In the genomic region with DNA sequence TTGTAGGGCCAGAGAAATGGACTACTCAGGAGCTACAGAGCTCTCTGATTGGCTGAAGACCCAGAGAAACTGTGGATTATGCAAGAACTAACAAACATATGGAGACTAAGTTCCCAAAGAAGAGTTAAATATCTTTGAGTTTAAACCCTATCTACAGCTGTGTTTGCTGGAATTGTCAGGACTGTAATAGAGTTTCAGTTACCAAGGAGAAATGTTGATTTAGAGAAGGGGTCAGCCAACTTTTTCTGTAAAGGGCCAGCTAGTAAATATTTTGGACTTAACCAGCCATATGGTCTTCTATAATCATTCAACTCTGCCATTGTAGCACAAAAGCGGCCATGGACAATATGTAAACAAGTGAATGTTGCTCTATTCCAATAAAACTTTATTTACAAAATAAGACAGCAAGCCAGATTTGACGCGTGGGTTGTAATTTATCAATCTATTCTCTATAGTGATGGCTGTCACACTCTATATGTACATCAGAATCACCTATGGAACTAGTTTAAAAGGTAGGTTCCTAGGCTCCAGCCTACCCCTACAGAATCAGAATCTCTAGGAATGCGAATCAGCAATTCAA, we compare ENCODE assay signal across 15 cellular contexts. TPM values are rescaled to one million over a fixed set of nuclear protein-coding genes. Genes with fewer than 3 reads are reported as not detected.
DNase-seq lines count a peak whose midpoint lies in the region; ATAC-seq and TF ChIP-seq lines count a peak whose summit lies in the region.
"Had no signal": no experiment of that assay in that cellular context is flagged by ENCODE, and none has a peak within 500 bp of the region (broad histone marks: within the 10 kb centered on the region; RNA-seq: fewer than 3 reads in every experiment).

No MANE protein-coding gene starts in this region.

- no peak overlapping the region for H4K91ac ChIP-seq in IMR-90 (ENCODE audit: insufficient read depth, low read depth, low read length)

- POLR2A ChIA-PET in IMR-90 (lab: Charles Lee; ENCODE audit: unreplicated experiment): no interaction called here

- H2AFZ ChIP-seq in IMR-90 (replicated peaks; ENCODE audit: low read length, poor library complexity): no peak overlapping the region

- H4K8ac ChIP-seq in IMR-90 (ENCODE audit: low read depth in 2 of 2, low read length in 2 of 2): no peak overlapping the region

- TF ChIP-seq CTCF in IMR-90 (conservative IDR thresholded peaks at IDR 0.05; ENCODE audit: low read depth, low read length) (no peak), fibroblast of villous mesenchyme (IDR thresholded peaks at IDR 0.05; ENCODE audit: insufficient read depth, low read depth, low read length) (no peak)

- H2BK15ac ChIP-seq in IMR-90 (ENCODE audit: low read depth, low read length): no peak overlapping the region

- no peak overlapping the region for H3K9ac ChIP-seq in IMR-90 (ENCODE audit: low read depth, low read length)

- H4K5ac ChIP-seq in IMR-90 (ENCODE audit: low read depth, low read length): no peak overlapping the region

- TF ChIP-seq POLR2A in IMR-90 (IDR thresholded peaks at IDR 0.05; ENCODE audit: low read depth, low read length): no peak

- dilution Hi-C loops in IMR-90 (cut with HindIII; ENCODE audit: low sequenced_read_pairs, unreplicated experiment): no loop called here

- no CpG with 5 or more reads among the region's 4 CpGs for WGBS in IMR-90 (ENCODE audit: extremely low coverage in 2 of 2, insufficient read length in 1 of 2), 2 experiments

- in situ Hi-C loops in IMR-90 (cut with MboI; ENCODE audit: low sequenced_read_pairs): no loop called here

- no peak overlapping the region for H2BK120ac ChIP-seq in IMR-90 (ENCODE audit: low read depth, low read length)

- intact Hi-C loops in IMR-90 (cut with micrococcal nuclease): no loop called here

- no peak overlapping the region for H3K56ac ChIP-seq in IMR-90 (ENCODE audit: extremely low read depth, insufficient read depth, low read length)

- H3K4me2 ChIP-seq in IMR-90 (ENCODE audit: low read depth, low read length): no peak overlapping the region

- TF ChIP-seq RAD21 in IMR-90 (IDR thresholded peaks at IDR 0.05; ENCODE audit: low read length): no peak

- H3K79me1 ChIP-seq in IMR-90 (ENCODE audit: low read depth in 1 of 2, low read length in 2 of 2): no peaks in the 10 kb centered on the region

- H2AK9ac ChIP-seq in IMR-90 (replicated peaks; ENCODE audit: low read depth, low read length, poor library complexity): no peak overlapping the region

- no peak overlapping the region for H3K4me3 ChIP-seq in IMR-90 (ENCODE audit: insufficient read depth, low read depth, low read length)
- H3K4me3 ChIP-seq in fibroblast of villous mesenchyme (ENCODE audit: low read depth, low read length): no peak overlapping the region
- H3K4me3 ChIP-seq: gastrocnemius medialis, SK-N-MC, vagina had no signal

- no peaks in the 10 kb centered on the region for H3K4me1 ChIP-seq in IMR-90 (ENCODE audit: control insufficient read depth, insufficient read depth, low read length)
- H3K4me1 ChIP-seq: vagina had no signal

- ATAC-seq in GM18909 (IDR thresholded peaks at IDR 0.05; ENCODE audit: poor library complexity, unreplicated experiment) (peak; percentile 12), IMR-90 (ENCODE audit: low read depth) (no peak; the same call in 1 of the 2 replicates)
- ATAC-seq: gastrocnemius medialis had no signal

- H3K4ac ChIP-seq in IMR-90 (ENCODE audit: low read depth, low read length): no peak overlapping the region

- no peak overlapping the region for H3K27ac ChIP-seq in IMR-90 (ENCODE audit: insufficient read depth, low read length)
- H3K27ac ChIP-seq: gastrocnemius medialis, vagina had no signal

- H3K14ac ChIP-seq in IMR-90 (replicated peaks; ENCODE audit: low read depth, low read length): no peak overlapping the region

- H4K20me1 ChIP-seq in IMR-90 (ENCODE audit: insufficient read depth, low read length): no peaks in the 10 kb centered on the region

- H3K18ac ChIP-seq in IMR-90 (ENCODE audit: low read depth, low read length): no peak overlapping the region

- no peaks in the 10 kb centered on the region for H3K9me3 ChIP-seq in IMR-90 (ENCODE audit: control insufficient read depth, insufficient read depth, low read length)
- H3K9me3 ChIP-seq: gastrocnemius medialis, vagina had no signal

- H2BK20ac ChIP-seq in IMR-90 (ENCODE audit: low read depth, low read length): no peak overlapping the region

- H3K27me3 ChIP-seq in IMR-90 (ENCODE audit: control insufficient read depth, insufficient read depth, low read length): no peaks in the 10 kb centered on the region
- H3K27me3 ChIP-seq: gastrocnemius medialis, vagina had no signal

- CTCF ChIA-PET in IMR-90 (lab: Yijun Ruan, JAX): interaction anchor here (1.4 kb wide), 1 partner anchor 11 kb away, joined by 3 read pairs; no protein-coding TSS in a partner anchor

- BruUV-seq in IMR-90 (replicated peaks; lab: Mats Ljungman, UMichigan): no TSS peak

- no peak overlapping the region for H2BK5ac ChIP-seq in IMR-90 (ENCODE audit: low read depth, low read length, poor library complexity, severe bottlenecking)

- no peaks in the 10 kb centered on the region for H3K36me3 ChIP-seq in IMR-90 (ENCODE audit: control insufficient read depth, insufficient read depth, low read length)
- H3K36me3 ChIP-seq: gastrocnemius medialis, vagina had no signal

- no peak overlapping the region for H3K23ac ChIP-seq in IMR-90 (ENCODE audit: low read depth, low read length)

- no peak overlapping the region for H2AK5ac ChIP-seq in IMR-90 (ENCODE audit: low read depth, low read length)

- no peaks in the 10 kb centered on the region; the same call in 1 of the 2 replicates for H3K9me1 ChIP-seq in IMR-90 (ENCODE audit: insufficient read depth, low read length)

- DNase-seq in IMR-90 (peak; percentile 41), fibroblast of villous mesenchyme (ENCODE audit: low read depth) (peak; percentile 46), COR-L47 (lab: John Stamatoyannopoulos, UW) (no peak)
- DNase-seq in activated effector memory CD4-positive, alpha-beta T cell treated with anti-CD3 and anti-CD28 coated beads, Interleukin-2, amount 50 U/mL, for 16 hours: no peak
- DNase-seq: activated CD8-positive, alpha-beta memory T cell treated with anti-CD3 and anti-CD28 coated beads, Interleukin-2, amount 50 U/mL, for 48 hours; C1 segment of cervical spinal cord; EL; gastrocnemius medialis; mammary epithelial cell; NCI-H1417; NCI-H345; stimulated activated naive CD4-positive, alpha-beta T cell treated with Interleukin-2 at 50 U/mL for 16 hours had no signal

TF ChIP-seq in IMR-90, 13 proteins besides CTCF, POLR2A, EP300 and RAD21 (continues in another document):
- TF ChIP-seq MAFK (IDR thresholded peaks at IDR 0.05; ENCODE audit: low read depth, low read length): no peak
- TF ChIP-seq NFE2L2 (IDR thresholded peaks at IDR 0.05; ENCODE audit: low read depth, low read length): no peak
- no peak for TF ChIP-seq CEBPB (IDR thresholded peaks at IDR 0.05; ENCODE audit: low read depth, low read length)
- TF ChIP-seq CHD1 (IDR thresholded peaks at IDR 0.05; ENCODE audit: low read depth, low read length): no peak
- TF ChIP-seq, protein P1, sequence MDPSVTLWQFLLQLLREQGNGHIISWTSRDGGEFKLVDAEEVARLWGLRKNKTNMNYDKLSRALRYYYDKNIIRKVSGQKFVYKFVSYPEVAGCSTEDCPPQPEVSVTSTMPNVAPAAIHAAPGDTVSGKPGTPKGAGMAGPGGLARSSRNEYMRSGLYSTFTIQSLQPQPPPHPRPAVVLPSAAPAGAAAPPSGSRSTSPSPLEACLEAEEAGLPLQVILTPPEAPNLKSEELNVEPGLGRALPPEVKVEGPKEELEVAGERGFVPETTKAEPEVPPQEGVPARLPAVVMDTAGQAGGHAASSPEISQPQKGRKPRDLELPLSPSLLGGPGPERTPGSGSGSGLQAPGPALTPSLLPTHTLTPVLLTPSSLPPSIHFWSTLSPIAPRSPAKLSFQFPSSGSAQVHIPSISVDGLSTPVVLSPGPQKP (IDR thresholded peaks at IDR 0.05; ENCODE audit: borderline replicate concordance, low read depth, low read length): no peak
- no peak for TF ChIP-seq FOS (IDR thresholded peaks at IDR 0.05; ENCODE audit: low read depth, low read length)
- TF ChIP-seq BHLHE40 (IDR thresholded peaks at IDR 0.05; ENCODE audit: low read depth, low read length): no peak
- no peak for TF ChIP-seq SMC3 (IDR thresholded peaks at IDR 0.05; ENCODE audit: low read depth, low read length)
- TF ChIP-seq RCOR1 (IDR thresholded peaks at IDR 0.05; ENCODE audit: insufficient replicate concordance, low read length): no peak
- TF ChIP-seq MAZ (IDR thresholded peaks at IDR 0.05; ENCODE audit: borderline replicate concordance, low read depth, low read length): no peak

RNA-seq across cellular contexts. Expression of a gene that starts 7.8 kb away (rescaled TPM):
- total RNA-seq in IMR-90 (2012; rRNA removed) (under 0.01 TPM in 2 replicates), fibroblast of villous mesenchyme (under 0.01 and 0.32 TPM in 2 replicates)
- polyA plus RNA-seq in IMR-90 (2012; rRNA removed): 0.15 and 0.22 TPM in 2 replicates
- polyA plus RNA-seq in IMR-90 (2012; cell fraction: cytosol; rRNA removed): not detected in 2 replicates
- polyA plus RNA-seq in IMR-90 (2012; cell fraction: nucleus; rRNA removed; ENCODE audit: low replicate concordance): 0.09 and 0.37 TPM in 2 replicates

RNA-seq across cellular contexts. Expression of a gene that starts 8.0 kb away (rescaled TPM):
- total RNA-seq in IMR-90 (2012; rRNA removed): 0.18 and 0.28 TPM in 2 replicates
- polyA plus RNA-seq in IMR-90 (2012; rRNA removed): 0.07 and 0.14 TPM in 2 replicates
- 0.01 TPM in 1 of 2 replicates, not detected in the other for polyA plus RNA-seq in IMR-90 (2012; cell fraction: cytosol; rRNA removed)
- polyA plus RNA-seq in IMR-90 (2012; cell fraction: nucleus; rRNA removed; ENCODE audit: low replicate concordance): 0.02 and 0.32 TPM in 2 replicates
- total RNA-seq in fibroblast of villous mesenchyme: 0.32 and 0.86 TPM in 2 replicates

RNA-seq across cellular contexts. Expression of a gene that starts 25.1 kb away (rescaled TPM):
- total RNA-seq in IMR-90 (2012; rRNA removed): 16.7 and 18.1 TPM in 2 replicates
- polyA plus RNA-seq in IMR-90 (2012; rRNA removed): 11.7 and 15.6 TPM in 2 replicates
- 2.7 and 6.6 TPM in 2 replicates for polyA plus RNA-seq in IMR-90 (2012; cell fraction: cytosol; rRNA removed)
- 9.4 and 58.1 TPM in 2 replicates for polyA plus RNA-seq in IMR-90 (2012; cell fraction: nucleus; rRNA removed; ENCODE audit: low replicate concordance)
- total RNA-seq in fibroblast of villous mesenchyme: 12.9 and 19.4 TPM in 2 replicates

RNA-seq across cellular contexts. Expression of a gene that starts 25.6 kb away (rescaled TPM):
- total RNA-seq in IMR-90 (2012; rRNA removed) (6.1 TPM in 2 replicates), fibroblast of villous mesenchyme (4.2 and 4.7 TPM in 2 replicates)
- 4.4 and 4.9 TPM in 2 replicates for polyA plus RNA-seq in IMR-90 (2012; rRNA removed)
- 2.6 and 2.7 TPM in 2 replicates for polyA plus RNA-seq in IMR-90 (2012; cell fraction: cytosol; rRNA removed)
- polyA plus RNA-seq in IMR-90 (2012; cell fraction: nucleus; rRNA removed; ENCODE audit: low replicate concordance): 1.1 and 1.4 TPM in 2 replicates

RNA-seq across cellular contexts. Expression of a gene that starts 49.6 kb away (rescaled TPM):
- total RNA-seq in IMR-90 (2012; rRNA removed) (25.3 and 33.9 TPM in 2 replicates), fibroblast of villous mesenchyme (17.4 and 32.4 TPM in 2 replicates)
- 15.1 and 15.3 TPM in 2 replicates for polyA plus RNA-seq in IMR-90 (2012; rRNA removed)
- 3.0 and 9.2 TPM in 2 replicates for polyA plus RNA-seq in IMR-90 (2012; cell fraction: cytosol; rRNA removed)
- polyA plus RNA-seq in IMR-90 (2012; cell fraction: nucleus; rRNA removed; ENCODE audit: low replicate concordance): 17.7 and 21.3 TPM in 2 replicates

Comparison
In these comparisons a context has a peak if more than half of its experiments do, and no peak if none do; other contexts are left out.
1. DNase-seq: peak in IMR-90 (single experiment) and fibroblast of villous mesenchyme (single experiment); none in activated effector memory CD4-positive, alpha-beta T cell treated with anti-CD3 and anti-CD28 coated beads, Interleukin-2, amount 50 U/mL, for 16 hours (single experiment) and COR-L47 (single experiment).